ENCODE assay signal across 11 cellular contexts in genomic region chr13:109160887-109161669, GRCh38.
DNase-seq lines count a peak whose midpoint lies in the region; ATAC-seq and TF ChIP-seq lines count a peak whose summit lies in the region.
"Had no signal": no experiment of that assay in that cellular context is flagged by ENCODE, and none has a peak within 500 bp of the region (broad histone marks: within the 10 kb centered on the region; RNA-seq: fewer than 3 reads in every experiment).

No MANE protein-coding gene starts in this region.

- no peaks in the 10 kb centered on the region for H3K9me3 ChIP-seq in heart right ventricle
- H3K9me3 ChIP-seq: stomach had no signal

- peaks cover 0 to 16% (median 0%) of the 10 kb centered on the region in 9 donors for H3K4me1 ChIP-seq in heart right ventricle

- WGBS in heart right ventricle, 2 donors: 87 to 94% methylated on average over 11 of the region's 11 CpGs

- H3K27me3 ChIP-seq in heart right ventricle: peaks cover 0 to 7% (median 0%) of the 10 kb centered on the region in 7 donors

- H3K27ac ChIP-seq in heart right ventricle: no peak overlapping the region
- H3K27ac ChIP-seq: stomach had no signal

- ATAC-seq in GM21423 (IDR thresholded peaks at IDR 0.05; ENCODE audit: unreplicated experiment): peak; percentile 19
- peak; percentile 7 for ATAC-seq in HG03175 (IDR thresholded peaks at IDR 0.05; ENCODE audit: unreplicated experiment)
- no peak for ATAC-seq in heart right ventricle

- TF ChIP-seq CTCF in GM13976 (IDR thresholded peaks at IDR 0.05; ENCODE audit: borderline replicate concordance, control extremely low read depth, extremely low read depth, insufficient read depth, missing control alignments) (no peak), epithelial cell of esophagus (IDR thresholded peaks at IDR 0.05; ENCODE audit: insufficient read depth, low read depth, low read length, missing control alignments) (no peak), heart right ventricle (IDR thresholded peaks at IDR 0.05) (no peak)

- intact Hi-C loops in heart right ventricle (cut with DNase I): no loop called here

- DNase-seq in GM13976 (ENCODE audit: low spot score) (peak; percentile 43), epithelial cell of esophagus (ENCODE audit: low read depth) (peak; percentile 82), mesenteric fat pad (ENCODE audit: low spot score) (no peak), HK-2 (ENCODE audit: unreplicated experiment) (no peak), heart right ventricle (no peak)
- no peak for DNase-seq in activated CD4-positive, alpha-beta T cell treated with anti-CD3 and anti-CD28 coated beads for 1 hour
- DNase-seq: DMS 273 treated with DMSO at 0.1 percent for 48 hours, KBM-7, stomach had no signal

- H3K36me3 ChIP-seq in heart right ventricle: no peaks in the 10 kb centered on the region
- H3K36me3 ChIP-seq: stomach had no signal

- no peak overlapping the region for H3K4me3 ChIP-seq in epithelial cell of esophagus (ENCODE audit: low read length)
- no peak overlapping the region for H3K4me3 ChIP-seq in heart right ventricle
- H3K4me3 ChIP-seq: stomach had no signal

- in situ Hi-C loops in GM13976 (cut with MboI; ENCODE audit: low sequenced_read_pairs, unreplicated experiment): no loop called here

Comparison
In these comparisons a context has a peak if more than half of its experiments do, and no peak if none do; other contexts are left out.
1. DNase-seq: peak in GM13976 (single experiment) and epithelial cell of esophagus (single experiment); none in mesenteric fat pad (single experiment), HK-2 (single experiment), activated CD4-positive, alpha-beta T cell treated with anti-CD3 and anti-CD28 coated beads for 1 hour (single experiment) and heart right ventricle (0 of 2).
2. ATAC-seq: peak in GM21423 (single experiment) and HG03175 (single experiment); none in heart right ventricle (0 of 8).